Comparison of ENCODE assay signal across 8 cellular contexts in genomic region chr6:35583893-35584688, GRCh38.
A peak's percentile ranks its signal among the peaks of the same experiment; 100 is the strongest.
DNase-seq lines count a peak whose midpoint lies in the region; ATAC-seq, FAIRE-seq and TF ChIP-seq lines count a peak whose summit lies in the region.

No MANE protein-coding gene starts in this region.

- 21 to 23% methylated on average over 6 of the region's 6 CpGs for WGBS in pancreas, 2 donors
- 15 to 25% methylated on average over 5 to 6 of the region's 6 CpGs for WGBS in transverse colon (ENCODE audit: low coverage in 1 of 2), 2 donors

- intact Hi-C loops in pancreas (cut with DNase I): loop anchor here in 2 of 3 donors (5.0 to 10.0 kb wide), 2 partner anchors 153 to 161 kb away; partner anchors contain the start of gene ARMC12 (in 1 of the 2)
- intact Hi-C loops in transverse colon (cut with DNase I; ENCODE audit: low total_unique reads): loop anchor here (5.0 to 10.0 kb wide), 2 partner anchors 101 to 153 kb away; partner anchors contain the start of genes ARMC12 and FKBP5

- H3K9me3 ChIP-seq in SJSA1 (replicated peaks) (no peaks in the 10 kb centered on the region), pancreas (no peaks in the 10 kb centered on the region), transverse colon (no peaks in the 10 kb centered on the region)

- no peaks in the 10 kb centered on the region for H3K36me3 ChIP-seq in SJSA1
- peaks cover 3 to 30% (median 6%) of the 10 kb centered on the region in 3 donors for H3K36me3 ChIP-seq in pancreas
- H3K36me3 ChIP-seq in transverse colon: peaks cover 0 to 71% (median 34%) of the 10 kb centered on the region in 4 donors

- ATAC-seq in pancreas: peak; percentile 69 to 98 (median 93)
- ATAC-seq in GM21381 (IDR thresholded peaks at IDR 0.05; ENCODE audit: unreplicated experiment): no peak

- H3K27me3 ChIP-seq in SJSA1 (replicated peaks): peaks cover 6% of the 10 kb centered on the region; the same call in 1 of the 2 replicates
- no peaks in the 10 kb centered on the region for H3K27me3 ChIP-seq in pancreas
- no peaks in the 10 kb centered on the region for H3K27me3 ChIP-seq in transverse colon

- H3K4me1 ChIP-seq in SJSA1 (replicated peaks) (no peaks in the 10 kb centered on the region), pancreas (peaks cover 0 to 16% (median 0%) of the 10 kb centered on the region in 3 donors), transverse colon (peaks cover 6 to 42% (median 16%) of the 10 kb centered on the region in 4 donors)

- H3K27ac ChIP-seq in SJSA1: no peak overlapping the region
- no peak overlapping the region for H3K27ac ChIP-seq in pancreas
- H3K27ac ChIP-seq in transverse colon: peak overlapping the region; percentile 7 to 45 (median 24)

- TF ChIP-seq EP300 in transverse colon (IDR thresholded peaks at IDR 0.05; ENCODE audit: low read depth): no peak

- TF ChIP-seq POLR2A in transverse colon (IDR thresholded peaks at IDR 0.05): no peak

- H3K4me3 ChIP-seq in LNCaP clone FGC (ENCODE audit: low read depth, low read length) (no peak overlapping the region), SJSA1 (no peak overlapping the region), pancreas (no peak overlapping the region), transverse colon (no peak overlapping the region)

- FAIRE-seq in frontal cortex (lab: Jason Lieb, UNC) (peak; percentile 66), pancreas (lab: Jason Lieb, UNC) (peak; percentile 68)

- peak; percentile 78 for TF ChIP-seq CTCF in LNCaP clone FGC (IDR thresholded peaks at IDR 0.05; ENCODE audit: control insufficient read depth, extremely low read depth, insufficient read depth)
- peak; percentile 29 to 69 (median 45) for TF ChIP-seq CTCF in pancreas (IDR thresholded peaks at IDR 0.05)
- peak; percentile 70 to 79 (median 74) for TF ChIP-seq CTCF in transverse colon (IDR thresholded peaks at IDR 0.05)

- peak; percentile 78 for DNase-seq in DMS114 treated with DMSO at 0.1 percent for 48 hours (lab: John Stamatoyannopoulos, UW; ENCODE audit: unreplicated experiment)
- DNase-seq in LNCaP clone FGC (ENCODE audit: low read depth): peak; percentile 65
- DNase-seq in SJSA1 (ENCODE audit: low read depth in 1 of 2, low spot score in 2 of 2): peak; percentile 53 to 61
- DNase-seq in activated naive CD4-positive, alpha-beta T cell (lab: John Stamatoyannopoulos, UW): peak; percentile 14 to 54 (median 28)
- peak; percentile 29 to 43 for DNase-seq in frontal cortex (ENCODE audit: low spot score in 2 of 2)
- DNase-seq in pancreas: peak in 4 of 6 donors; percentile 47 to 76 (median 68)
- DNase-seq in transverse colon: peak; percentile 76

- in situ Hi-C loops in transverse colon (cut with MboI; ENCODE audit: low pct_ligation_motif_present in 1 of 4, low pct_unique_long_range_greater_than_20kb in 1 of 4, low sequenced_read_pairs in 3 of 4): loop anchor here (5.0 to 10.0 kb wide), 3 partner anchors 51 to 153 kb away; partner anchors contain the start of gene ARMC12 (in 3 of the 4)

Comparison
In these comparisons a context has a peak if more than half of its experiments do, and no peak if none do; other contexts are left out.
1. H3K27ac ChIP-seq: peak in transverse colon (4 of 4); none in SJSA1 (single experiment) and pancreas (0 of 4).
2. Peak in every context shown above with its lines, with median percentiles within 50 percentile points of each other: DNase-seq and CTCF ChIP-seq.